In the genomic region with DNA sequence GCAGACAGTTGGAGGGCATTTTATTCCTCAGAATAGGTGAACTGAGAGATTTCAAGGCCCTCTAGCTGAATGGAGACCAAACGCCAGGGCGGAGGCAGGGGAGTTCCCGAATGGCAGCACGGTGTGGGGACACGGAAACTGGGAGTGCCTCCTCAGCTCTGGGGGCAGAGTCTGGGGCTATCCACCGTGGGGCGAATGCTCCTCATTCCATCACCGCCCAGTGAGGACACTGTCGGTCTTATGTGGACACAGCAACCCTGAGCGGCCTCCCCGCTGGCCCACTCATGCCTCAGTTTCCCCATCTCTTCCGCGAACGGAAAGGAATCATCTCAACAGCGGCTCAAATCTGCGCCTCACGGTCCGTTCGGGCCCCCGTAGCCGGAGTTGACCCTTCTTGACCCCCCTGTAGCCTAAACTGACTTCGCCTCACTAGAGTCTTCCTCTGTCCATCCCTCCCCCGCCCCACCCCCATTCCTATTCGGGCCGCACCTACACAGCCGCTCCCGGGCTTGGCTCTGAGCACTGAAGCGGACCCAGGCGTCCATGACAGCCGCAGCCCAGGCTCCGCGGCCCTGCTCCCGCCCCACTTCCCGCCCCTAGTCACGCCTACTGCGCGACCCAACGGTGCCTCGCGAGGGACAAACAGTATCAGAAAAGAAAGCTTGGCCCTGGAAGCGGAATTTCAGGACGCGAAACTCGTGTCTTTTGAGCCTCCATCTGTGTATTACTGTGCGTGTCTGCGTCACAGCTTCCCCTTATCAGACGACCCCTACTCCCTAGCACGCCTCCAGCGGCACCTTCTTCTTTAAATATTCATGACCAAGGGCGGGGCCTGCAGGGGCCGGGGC, we compare ENCODE assay signal across 8 cellular contexts. TPM values are rescaled to one million over a fixed set of nuclear protein-coding genes. Genes with fewer than 3 reads are reported as not detected.
DNase-seq lines count a peak whose midpoint lies in the region; ATAC-seq and TF ChIP-seq lines count a peak whose summit lies in the region.

A gene with protein sequence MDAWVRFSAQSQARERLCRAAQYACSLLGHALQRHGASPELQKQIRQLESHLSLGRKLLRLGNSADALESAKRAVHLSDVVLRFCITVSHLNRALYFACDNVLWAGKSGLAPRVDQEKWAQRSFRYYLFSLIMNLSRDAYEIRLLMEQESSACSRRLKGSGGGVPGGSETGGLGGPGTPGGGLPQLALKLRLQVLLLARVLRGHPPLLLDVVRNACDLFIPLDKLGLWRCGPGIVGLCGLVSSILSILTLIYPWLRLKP (minus strand): TSS at position 574 of the 848 bp plus-strand sequence. CDS start 29 bp downstream, at position 545.

- H3K9me3 ChIP-seq in liver (ENCODE audit: control insufficient read depth in 4 of 4, low read length in 3 of 4): no peaks in the 10 kb centered on the region

- WGBS in liver: under 1% methylated on average over 51 of the region's 51 CpGs

- TF ChIP-seq RAD21 in liver (IDR thresholded peaks at IDR 0.05): peak; percentile 27 to 33

- peaks cover 3 to 9% (median 5%) of the 10 kb centered on the region in 4 donors for H3K36me3 ChIP-seq in liver (ENCODE audit: control insufficient read depth in 4 of 4, insufficient read depth in 3 of 4, low read depth in 1 of 4, low read length in 3 of 4)

- ATAC-seq in GM19438 (IDR thresholded peaks at IDR 0.05; ENCODE audit: low read depth, unreplicated experiment) (peak; percentile 90), HG03571 (IDR thresholded peaks at IDR 0.05; ENCODE audit: unreplicated experiment) (peak; percentile 80)

- peak within 1 kb of the TSS; percentile 56 to 84 for H3K9ac ChIP-seq in liver (ENCODE audit: low read depth in 1 of 2, low read length in 2 of 2)

- peaks cover 8 to 25% (median 17%) of the 10 kb centered on the region in 4 donors for H3K4me1 ChIP-seq in liver (ENCODE audit: control insufficient read depth in 4 of 4, insufficient read depth in 4 of 4, low read length in 3 of 4)

- no peaks in the 10 kb centered on the region for H3K27me3 ChIP-seq in liver (ENCODE audit: control insufficient read depth in 4 of 4, insufficient read depth in 4 of 4, low read length in 3 of 4)

- peak; percentile 85 for DNase-seq in NCI-H774 (lab: John Stamatoyannopoulos, UW)
- DNase-seq in activated CD4-positive, alpha-beta T cell treated with anti-CD3 and anti-CD28 coated beads, Interleukin-2, amount 50 U/mL, for 24 hours (ENCODE audit: low read depth in 1 of 2, low spot score in 1 of 2): peak; percentile 88 to 91
- DNase-seq in dermis blood vessel endothelial cell: peak; percentile 98
- DNase-seq in stimulated activated CD4-positive, alpha-beta T cell treated with anti-CD3 and anti-CD28 coated beads, Interleukin-4, amount 100 ng/mL, for 24 hours: peak; percentile 93

- peak within 1 kb of the TSS; percentile 74 to 96 (median 95) for H3K4me3 ChIP-seq in liver (ENCODE audit: low read depth in 1 of 3, low read length in 3 of 3)

- TF ChIP-seq CTCF in C4-2B (conservative IDR thresholded peaks at IDR 0.05) (no peak), liver (IDR thresholded peaks at IDR 0.05; ENCODE audit: low read depth, low read length, missing input control) (no peak)

- H3K27ac ChIP-seq in C4-2B (peak within 1 kb of the TSS; percentile 75), liver (ENCODE audit: low read depth in 1 of 2, low read length in 2 of 2) (peak within 1 kb of the TSS; percentile 66 to 93)

TF ChIP-seq in liver, 16 proteins besides CTCF, POLR2A, EP300 and RAD21:
- TF ChIP-seq EGR1 (IDR thresholded peaks at IDR 0.05; ENCODE audit: low read depth in 2 of 2) (no peak), NR2F2 (IDR thresholded peaks at IDR 0.05) (peak; percentile 81), GABPA (IDR thresholded peaks at IDR 0.05 in 1 of 2, conservative IDR thresholded peaks at IDR 0.05 in 1 of 2) (peak in 1 of 2 donors; percentile 66), JUND (IDR thresholded peaks at IDR 0.05) (peak in 1 of 2 donors; percentile 46), TAF1 (conservative IDR thresholded peaks at IDR 0.05) (no peak), FOXA2 (IDR thresholded peaks at IDR 0.05) (no peak), RXRA (IDR thresholded peaks at IDR 0.05) (peak; percentile 3 to 47), ATF3 (IDR thresholded peaks at IDR 0.05) (no peak), REST (IDR thresholded peaks at IDR 0.05) (peak; percentile 16), HNF4A (conservative IDR thresholded peaks at IDR 0.05) (peak in 1 of 2 donors; percentile 15), HNF4G (IDR thresholded peaks at IDR 0.05) (no peak), FOXA1 (IDR thresholded peaks at IDR 0.05) (no peak), YY1 (IDR thresholded peaks at IDR 0.05) (peak; percentile 97), SP1 (IDR thresholded peaks at IDR 0.05) (peak; percentile 63)
- TF ChIP-seq, protein P1, sequence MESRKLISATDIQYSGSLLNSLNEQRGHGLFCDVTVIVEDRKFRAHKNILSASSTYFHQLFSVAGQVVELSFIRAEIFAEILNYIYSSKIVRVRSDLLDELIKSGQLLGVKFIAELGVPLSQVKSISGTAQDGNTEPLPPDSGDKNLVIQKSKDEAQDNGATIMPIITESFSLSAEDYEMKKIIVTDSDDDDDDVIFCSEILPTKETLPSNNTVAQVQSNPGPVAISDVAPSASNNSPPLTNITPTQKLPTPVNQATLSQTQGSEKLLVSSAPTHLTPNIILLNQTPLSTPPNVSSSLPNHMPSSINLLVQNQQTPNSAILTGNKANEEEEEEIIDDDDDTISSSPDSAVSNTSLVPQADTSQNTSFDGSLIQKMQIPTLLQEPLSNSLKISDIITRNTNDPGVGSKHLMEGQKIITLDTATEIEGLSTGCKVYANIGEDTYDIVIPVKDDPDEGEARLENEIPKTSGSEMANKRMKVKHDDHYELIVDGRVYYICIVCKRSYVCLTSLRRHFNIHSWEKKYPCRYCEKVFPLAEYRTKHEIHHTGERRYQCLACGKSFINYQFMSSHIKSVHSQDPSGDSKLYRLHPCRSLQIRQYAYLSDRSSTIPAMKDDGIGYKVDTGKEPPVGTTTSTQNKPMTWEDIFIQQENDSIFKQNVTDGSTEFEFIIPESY (IDR thresholded peaks at IDR 0.05): peak; percentile 98
- TF ChIP-seq, protein P2, sequence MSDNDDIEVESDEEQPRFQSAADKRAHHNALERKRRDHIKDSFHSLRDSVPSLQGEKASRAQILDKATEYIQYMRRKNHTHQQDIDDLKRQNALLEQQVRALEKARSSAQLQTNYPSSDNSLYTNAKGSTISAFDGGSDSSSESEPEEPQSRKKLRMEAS (IDR thresholded peaks at IDR 0.05): peak; percentile 90

RNA-seq across cellular contexts. Expression of the gene that starts here (rescaled TPM):
- total RNA-seq in dermis blood vessel endothelial cell: 34.0 and 41.4 TPM in 2 replicates
- total RNA-seq in liver: 10 to 100 TPM; 13.4 to 18.2 TPM
- 10 to 100 TPM; 14.0 to 21.0 TPM for polyA plus RNA-seq in liver

Comparison
In these comparisons a context has a peak if more than half of its experiments do, and no peak if none do; other contexts are left out.
1. Peak in every context shown above with its lines: DNase-seq, ATAC-seq, H3K4me3 ChIP-seq and H3K27ac ChIP-seq.